10 cellular contexts compared by ENCODE assay signal in the genomic region with DNA sequence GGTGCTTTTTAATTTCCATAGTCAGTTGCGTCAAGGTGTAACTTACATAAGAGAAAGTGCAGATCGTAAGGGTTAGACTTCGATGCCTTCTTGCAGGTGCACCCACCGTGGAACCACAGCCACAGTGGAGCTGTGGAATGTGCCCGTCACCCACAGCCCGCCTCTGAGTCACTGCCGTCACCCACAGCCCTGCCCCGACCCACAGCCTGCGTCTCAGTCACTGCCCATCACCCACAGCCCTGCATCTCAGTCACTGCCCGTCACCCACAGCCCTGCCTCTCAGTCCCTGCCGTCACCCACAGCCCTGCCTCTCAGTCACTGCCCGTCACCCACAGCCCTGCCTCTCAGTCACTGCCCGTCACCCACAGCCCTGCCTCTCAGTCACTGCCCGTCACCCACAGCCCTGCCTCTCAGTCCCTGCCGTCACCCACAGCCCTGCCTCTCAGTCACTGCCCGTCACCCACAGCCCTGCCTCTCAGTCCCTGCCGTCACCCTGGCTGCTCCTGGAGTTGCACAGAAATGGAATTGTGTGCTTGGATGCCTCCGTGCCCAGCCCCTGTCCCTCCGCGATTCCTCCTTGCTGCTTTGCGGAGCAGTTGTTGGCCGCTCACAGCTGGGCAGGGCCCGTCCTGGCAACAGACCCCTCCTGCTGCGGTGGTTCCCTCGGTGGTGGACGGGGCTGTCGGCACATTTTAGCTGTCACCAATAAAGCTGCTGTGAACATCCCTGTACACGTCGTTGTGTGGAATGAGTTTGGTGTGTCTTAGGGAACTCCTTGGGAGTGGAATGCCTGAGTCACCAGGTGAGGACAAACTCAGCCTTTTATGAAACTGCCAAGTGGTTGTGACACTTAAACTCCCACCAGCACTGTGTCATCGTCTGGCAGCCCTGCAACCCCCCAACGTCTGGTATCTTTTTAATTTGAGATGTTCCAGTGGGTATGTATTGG. TPM values are rescaled to one million over a fixed set of nuclear protein-coding genes. Genes with fewer than 3 reads are reported as not detected.
A peak's percentile ranks its signal among the peaks of the same experiment; 100 is the strongest.
DNase-seq lines count a peak whose midpoint lies in the region; ATAC-seq and TF ChIP-seq lines count a peak whose summit lies in the region.
"Had no signal": no experiment of that assay in that cellular context is flagged by ENCODE, and none has a peak within 500 bp of the region (broad histone marks: within the 10 kb centered on the region; RNA-seq: fewer than 3 reads in every experiment).

No MANE protein-coding gene starts in this region.

- POLR2A ChIA-PET in CD8-positive, alpha-beta T cell (lab: Charles Lee) = no interaction called here
- POLR2A ChIA-PET in Panc1 (lab: Charles Lee) = no interaction called here

- H3K27me3 ChIP-seq in CD8-positive, alpha-beta T cell (ENCODE audit: insufficient read depth, low read length) = no peaks in the 10 kb centered on the region
- H3K27me3 ChIP-seq in Panc1 (ENCODE audit: control insufficient read depth, insufficient read depth, low read length) (no peaks in the 10 kb centered on the region), esophagus squamous epithelium (peaks cover 0 to 45% (median 0%) of the 10 kb centered on the region in 4 donors)

- no peak for TF ChIP-seq POLR2A in esophagus squamous epithelium (IDR thresholded peaks at IDR 0.05)

- no peaks in the 10 kb centered on the region for H3K36me3 Mint-ChIP-seq in CD8-positive, alpha-beta T cell

- no peaks in the 10 kb centered on the region for H3K27me3 Mint-ChIP-seq in CD8-positive, alpha-beta T cell (ENCODE audit: low read depth)

- 63 to 72% methylated on average over 19 to 23 of the region's 31 CpGs for whole genome bisulfite sequencing in esophagus squamous epithelium, 2 donors

- CTCF ChIA-PET in CD8-positive, alpha-beta T cell (lab: Charles Lee) = no interaction called here
- CTCF ChIA-PET in Panc1 (lab: Charles Lee) = no interaction called here

- peaks cover 16% of the 10 kb centered on the region for H3K4me1 Mint-ChIP-seq in CD8-positive, alpha-beta T cell (ENCODE audit: low read depth)

- H3K9me3 Mint-ChIP-seq in CD8-positive, alpha-beta T cell = no peaks in the 10 kb centered on the region

- intact Hi-C loops in CD8-positive, alpha-beta T cell (cut with DNase I, micrococcal nuclease) = loop anchor here in 1 of 2 experiments (10.0 kb wide), 1 partner anchor 68 kb away; a partner anchor contains a TSS
- intact Hi-C loops in Panc1 (cut with micrococcal nuclease; ENCODE audit: unreplicated experiment) = no loop called here
- intact Hi-C loops in esophagus squamous epithelium (cut with DNase I) = no loop called here

- peak in 2 of 7 experiments; percentile 48 to 63 for DNase-seq in CD8-positive, alpha-beta T cell
- DNase-seq in Panc1 (ENCODE audit: low read depth, low spot score) (no peak), esophagus squamous epithelium (lab: John Stamatoyannopoulos, UW) (no peak), DMS114 treated with DMSO at 0.1 percent for 48 hours (lab: John Stamatoyannopoulos, UW; ENCODE audit: unreplicated experiment) (no peak), GM19240 (ENCODE audit: insufficient read length, low spot score) (no peak)
- DNase-seq in stimulated activated CD4-positive, alpha-beta T cell treated with anti-CD3 and anti-CD28 coated beads, Interleukin-15, amount 100 ng/mL, for 24 hours = peak; percentile 74
- DNase-seq: GF-D8, NCI-H1436 had no signal

- H3K27ac ChIP-seq in CD8-positive, alpha-beta T cell (ENCODE audit: low read depth, low read length) = no peak overlapping the region
- no peak overlapping the region for H3K27ac ChIP-seq in Panc1 (ENCODE audit: low read length)
- peak overlapping the region in 3 of 4 donors; percentile 34 to 90 (median 50) for H3K27ac ChIP-seq in esophagus squamous epithelium

- no peaks in the 10 kb centered on the region for H3K36me3 ChIP-seq in CD8-positive, alpha-beta T cell (ENCODE audit: insufficient read depth, low read length)
- H3K36me3 ChIP-seq in Panc1 (ENCODE audit: control insufficient read depth, insufficient read depth, low read length) = no peaks in the 10 kb centered on the region
- H3K36me3 ChIP-seq in esophagus squamous epithelium = no peaks in the 10 kb centered on the region

- peak; percentile 54 for ATAC-seq in CD8-positive, alpha-beta T cell
- ATAC-seq in Panc1 = peak; percentile 47; the same call in 1 of the 2 replicates
- ATAC-seq in GM21528 (IDR thresholded peaks at IDR 0.05; ENCODE audit: low FRiP score, unreplicated experiment) = no peak
- ATAC-seq in HG03457 (IDR thresholded peaks at IDR 0.05; ENCODE audit: unreplicated experiment) = no peak

- TF ChIP-seq CTCF in CD8-positive, alpha-beta T cell (IDR thresholded peaks at IDR 0.05) = no peak
- no peak for TF ChIP-seq CTCF in Panc1 (IDR thresholded peaks at IDR 0.05)
- TF ChIP-seq CTCF in esophagus squamous epithelium (IDR thresholded peaks at IDR 0.05) = no peak

- peaks cover 18% of the 10 kb centered on the region for H3K4me1 ChIP-seq in CD8-positive, alpha-beta T cell (ENCODE audit: insufficient read depth, low read length)
- no peaks in the 10 kb centered on the region for H3K4me1 ChIP-seq in Panc1 (ENCODE audit: control insufficient read depth, insufficient read depth, low read length)
- peaks cover 14 to 73% (median 40%) of the 10 kb centered on the region in 3 donors for H3K4me1 ChIP-seq in esophagus squamous epithelium

- H3K9me3 ChIP-seq in CD8-positive, alpha-beta T cell (ENCODE audit: low read length) = no peaks in the 10 kb centered on the region
- H3K9me3 ChIP-seq in Panc1 (ENCODE audit: control insufficient read depth, insufficient read depth, low read depth, low read length) (no peaks in the 10 kb centered on the region), esophagus squamous epithelium (no peaks in the 10 kb centered on the region)

- no peak overlapping the region for H3K4me3 ChIP-seq in CD8-positive, alpha-beta T cell (ENCODE audit: low read depth, low read length)
- H3K4me3 ChIP-seq in Panc1 (ENCODE audit: low read depth in 2 of 2, low read length in 2 of 2) (no peak overlapping the region), esophagus squamous epithelium (no peak overlapping the region)

- H3K27ac Mint-ChIP-seq in CD8-positive, alpha-beta T cell = peak overlapping the region; percentile 27

- in situ Hi-C loops in Panc1 (cut with HindIII; ENCODE audit: low pct_unique_long_range_greater_than_20kb, low sequenced_read_pairs) = no loop called here

- H3K4me3 Mint-ChIP-seq in CD8-positive, alpha-beta T cell = no peak overlapping the region

- BruUV-seq in Panc1 (replicated peaks; lab: Mats Ljungman, UMichigan) = no TSS peak

RNA-seq across cellular contexts. Expression of a gene that starts 44.9 kb away (rescaled TPM):
- 10 to 100 TPM; 74.4 to 80.6 TPM for total RNA-seq in CD8-positive, alpha-beta T cell
- total RNA-seq in Panc1 (2021; ENCODE audit: unreplicated experiment) = 29.9 TPM
- polyA plus RNA-seq in Panc1 (2012; ENCODE audit: insufficient read length) = 37.6 TPM
- 100 to 1,000 TPM in 1 of 4 donors, 10 to 100 TPM in 3; 23.0 to 328 (median 62.0) TPM for total RNA-seq in esophagus squamous epithelium

Comparison
In these comparisons a context has a peak if more than half of its experiments do, and no peak if none do; other contexts are left out.
1. ATAC-seq: peak in CD8-positive, alpha-beta T cell (single experiment) and Panc1 (single experiment); none in GM21528 (single experiment) and HG03457 (single experiment).
2. H3K27ac ChIP-seq: peak in esophagus squamous epithelium (3 of 4); none in CD8-positive, alpha-beta T cell (single experiment) and Panc1 (single experiment).